Comparison of ENCODE assay signal across 33 cellular contexts in the genomic region with DNA sequence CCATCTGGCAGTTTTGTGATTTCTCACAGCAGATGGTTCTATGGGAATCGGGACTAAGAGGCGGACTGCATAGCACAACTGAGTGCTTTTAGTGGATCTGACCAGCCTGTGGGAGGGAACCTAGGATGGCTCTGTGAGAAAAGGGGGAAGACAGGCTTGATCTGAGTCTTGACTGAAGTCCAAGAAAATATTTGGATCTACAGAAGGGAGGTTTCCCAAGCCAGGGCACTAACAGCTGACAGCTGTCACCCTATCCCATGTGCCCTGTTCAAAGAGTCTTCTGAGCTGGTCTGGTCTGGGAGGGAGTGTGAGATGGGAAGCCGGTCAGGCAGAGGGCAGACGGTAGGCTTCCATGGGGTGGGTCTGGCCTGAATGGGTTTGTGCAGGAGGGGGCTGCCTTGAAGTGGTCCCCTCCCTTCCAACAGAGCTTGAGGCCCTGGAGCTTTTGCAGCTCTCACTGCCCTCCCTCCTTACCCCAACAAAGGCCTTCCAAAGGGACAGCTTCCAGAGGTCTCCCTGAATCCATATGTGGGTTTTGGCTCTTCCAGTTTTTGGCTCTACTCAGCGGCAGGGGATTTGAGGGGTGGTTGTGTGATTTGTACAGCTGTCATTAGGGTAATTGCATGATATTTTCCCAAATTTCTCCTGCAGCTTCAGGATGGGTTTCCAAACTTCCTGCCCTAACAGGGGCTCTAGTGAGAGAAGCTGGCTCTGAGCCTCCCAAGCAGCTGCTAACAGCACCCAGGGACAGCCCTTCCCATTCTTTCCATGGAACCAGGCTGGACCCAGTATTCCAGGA.
A peak's percentile ranks its signal among the peaks of the same experiment; 100 is the strongest.
DNase-seq lines count a peak whose midpoint lies in the region; ATAC-seq and TF ChIP-seq lines count a peak whose summit lies in the region.
"Had no signal": no experiment of that assay in that cellular context is flagged by ENCODE, and none has a peak within 500 bp of the region (broad histone marks: within the 10 kb centered on the region; RNA-seq: fewer than 3 reads in every experiment).

No MANE protein-coding gene starts in this region.

- H3K27ac ChIP-seq in left ventricle myocardium inferior (replicated peaks) (peak overlapping the region; percentile 19), esophagus muscularis mucosa (replicated peaks in 1 of 4) (no peak overlapping the region), spleen (no peak overlapping the region)
- H3K27ac ChIP-seq: body of pancreas, dorsolateral prefrontal cortex, esophagus squamous epithelium, foreskin keratinocyte, KMS-11, neutrophil, right lobe of liver, tibial nerve had no signal

- H3K4me3 ChIP-seq in left ventricle myocardium inferior (no peak overlapping the region), esophagus muscularis mucosa (no peak overlapping the region), spleen (no peak overlapping the region)
- H3K4me3 ChIP-seq: body of pancreas, dorsolateral prefrontal cortex, esophagus squamous epithelium, right lobe of liver, tibial nerve had no signal

- no peaks in the 10 kb centered on the region for H3K36me3 ChIP-seq in left ventricle myocardium inferior
- no peaks in the 10 kb centered on the region for H3K36me3 ChIP-seq in esophagus muscularis mucosa
- no peaks in the 10 kb centered on the region for H3K36me3 ChIP-seq in spleen
- H3K36me3 ChIP-seq: esophagus squamous epithelium, neutrophil, right lobe of liver, tibial nerve had no signal

- 80% methylated on average over 5 of the region's 5 CpGs for WGBS in esophagus muscularis mucosa
- WGBS in spleen, 5 donors: 76 to 87% (median 84%) methylated on average over 2 to 5 of the region's 5 CpGs

- TF ChIP-seq CTCF in left ventricle myocardium inferior (IDR thresholded peaks at IDR 0.05; ENCODE audit: borderline replicate concordance) (no peak), nephron (IDR thresholded peaks at IDR 0.05; ENCODE audit: unreplicated experiment in 3 of 3) (no peak), esophagus muscularis mucosa (IDR thresholded peaks at IDR 0.05) (no peak), spleen (IDR thresholded peaks at IDR 0.05 in 8 of 11, conservative IDR thresholded peaks at IDR 0.05 in 3 of 11) (no peak)

- H3K9me3 ChIP-seq in left ventricle myocardium inferior (replicated peaks): no peaks in the 10 kb centered on the region
- H3K9me3 ChIP-seq in esophagus muscularis mucosa: peaks cover 0 to 11% (median 0%) of the 10 kb centered on the region in 4 donors
- peaks cover 0 to 12% (median 0%) of the 10 kb centered on the region in 8 donors for H3K9me3 ChIP-seq in spleen
- H3K9me3 ChIP-seq: body of pancreas, esophagus squamous epithelium, neutrophil, right lobe of liver, tibial nerve had no signal

- no peak for TF ChIP-seq POLR2A in esophagus muscularis mucosa (IDR thresholded peaks at IDR 0.05; ENCODE audit: low read depth)
- no peak for TF ChIP-seq POLR2A in spleen (IDR thresholded peaks at IDR 0.05)

- intact Hi-C loops in left ventricle myocardium inferior (cut with micrococcal nuclease) (no loop called here), esophagus muscularis mucosa (cut with DNase I) (no loop called here), spleen (cut with DNase I; ENCODE audit: low total_unique reads) (no loop called here)

- peaks cover 74% of the 10 kb centered on the region for H3K4me1 Mint-ChIP-seq in nephron
- H3K4me1 Mint-ChIP-seq: immature natural killer cell had no signal

- no peaks in the 10 kb centered on the region for H3K4me1 ChIP-seq in left ventricle myocardium inferior
- no peaks in the 10 kb centered on the region for H3K4me1 ChIP-seq in esophagus muscularis mucosa
- peaks cover 0 to 6% (median 0%) of the 10 kb centered on the region in 6 donors for H3K4me1 ChIP-seq in spleen
- H3K4me1 ChIP-seq: body of pancreas, foreskin keratinocyte, right lobe of liver had no signal

- peak overlapping the region in 2 of 3 experiments; percentile 0 to 28 for H3K4me3 Mint-ChIP-seq in nephron
- H3K4me3 Mint-ChIP-seq: activated CD4-positive, alpha-beta memory T cell treated with anti-CD3 and anti-CD28 coated beads for 36 hours; activated naive CD4-positive, alpha-beta T cell treated with anti-CD3 and anti-CD28 coated beads for 36 hours; activated T-helper 1 cell treated with anti-CD3 and anti-CD28 coated beads, Interleukin-12 subunit alpha, Interleukin-12 subunit beta, Interleukin-2, Interleukin-4 antibody, amounts not matched to agents 30 ng/mL and 10 ng/mL and 1 ng/mL, durations not matched to agents 14 hours and 24 hours and 36 hours; H9; immature natural killer cell; naive B cell had no signal

- no peaks in the 10 kb centered on the region for H3K36me3 Mint-ChIP-seq in nephron (ENCODE audit: low read depth)
- H3K36me3 Mint-ChIP-seq: immature natural killer cell, naive B cell had no signal

- peak overlapping the region; percentile 82 to 92 (median 84) for H3K27ac Mint-ChIP-seq in nephron
- H3K27ac Mint-ChIP-seq: activated CD4-positive, alpha-beta memory T cell treated with anti-CD3 and anti-CD28 coated beads for 36 hours; activated naive CD4-positive, alpha-beta T cell treated with anti-CD3 and anti-CD28 coated beads for 36 hours; activated T-helper 1 cell treated with anti-CD3 and anti-CD28 coated beads, Interleukin-12 subunit alpha, Interleukin-12 subunit beta, Interleukin-2, Interleukin-4 antibody, amounts not matched to agents 30 ng/mL and 10 ng/mL and 1 ng/mL, durations not matched to agents 14 hours and 24 hours and 36 hours; H9; immature natural killer cell had no signal

- TF ChIP-seq EP300 in esophagus muscularis mucosa (IDR thresholded peaks at IDR 0.05): no peak

- H3K27me3 Mint-ChIP-seq in nephron (ENCODE audit: low read depth): no peaks in the 10 kb centered on the region
- H3K27me3 Mint-ChIP-seq: activated CD4-positive, alpha-beta memory T cell treated with anti-CD3 and anti-CD28 coated beads for 36 hours had no signal

- no peak for ATAC-seq in GM21526 (IDR thresholded peaks at IDR 0.05; ENCODE audit: low FRiP score, unreplicated experiment)
- ATAC-seq: body of pancreas, foreskin keratinocyte, left lobe of liver, PC-3, right lobe of liver had no signal

- DNase-seq in NCI-H1694 treated with DMSO at 0.1 percent for 48 hours (lab: John Stamatoyannopoulos, UW): peak; percentile 94
- peak; percentile 50 for DNase-seq in NCI-H69 (lab: John Stamatoyannopoulos, UW)
- peak; percentile 31 for DNase-seq in left ventricle myocardium inferior
- DNase-seq in esophagus muscularis mucosa (ENCODE audit: extremely low spot score): no peak
- no peak for DNase-seq in spleen
- DNase-seq: activated CD4-positive, alpha-beta memory T cell treated with anti-CD3 and anti-CD28 coated beads for 36 hours; activated CD4-positive, alpha-beta T cell treated with anti-CD3 and anti-CD28 coated beads for 1 hour; activated CD8-positive, alpha-beta memory T cell treated with anti-CD3 and anti-CD28 coated beads, Interleukin-2, amount 50 U/mL, for 4 hours; activated naive CD4-positive, alpha-beta T cell treated with anti-CD3 and anti-CD28 coated beads for 36 hours; body of pancreas; DMS153; esophagus squamous epithelium; foreskin keratinocyte; H9; immature natural killer cell; mesendoderm; MM.1S; naive B cell; NCI-H2029 treated with DMSO at 0.1 percent for 48 hours; NCI-H345; NK-92 treated with Interleukin-12 subunit alpha and Interleukin-12 subunit beta, amount 100 ng/mL, for 24 hours; PC-3; right lobe of liver; stimulated activated CD4-positive, alpha-beta T cell treated with anti-CD3 and anti-CD28 coated beads, Interleukin-4, amount 100 ng/mL, for 4 hours; T-helper 2 cell had no signal

- no peaks in the 10 kb centered on the region for H3K27me3 ChIP-seq in left ventricle myocardium inferior (ENCODE audit: low read depth)
- H3K27me3 ChIP-seq in esophagus muscularis mucosa: no peaks in the 10 kb centered on the region
- H3K27me3 ChIP-seq in spleen (replicated peaks in 1 of 7): peaks cover 0 to 19% (median 0%) of the 10 kb centered on the region in 7 donors
- H3K27me3 ChIP-seq: body of pancreas, esophagus squamous epithelium, foreskin keratinocyte, neutrophil, right lobe of liver, tibial nerve had no signal

- H3K9me3 Mint-ChIP-seq in nephron: no peaks in the 10 kb centered on the region
- H3K9me3 Mint-ChIP-seq: activated naive CD4-positive, alpha-beta T cell treated with anti-CD3 and anti-CD28 coated beads for 36 hours; immature natural killer cell had no signal

Comparison
In these comparisons a context has a peak if more than half of its experiments do, and no peak if none do; other contexts are left out.
1. DNase-seq: peak in NCI-H1694 treated with DMSO at 0.1 percent for 48 hours (single experiment), NCI-H69 (single experiment) and left ventricle myocardium inferior (single experiment); none in esophagus muscularis mucosa (single experiment) and spleen (single experiment).